ENCODE assay signal across 1 cellular context in the genomic region with DNA sequence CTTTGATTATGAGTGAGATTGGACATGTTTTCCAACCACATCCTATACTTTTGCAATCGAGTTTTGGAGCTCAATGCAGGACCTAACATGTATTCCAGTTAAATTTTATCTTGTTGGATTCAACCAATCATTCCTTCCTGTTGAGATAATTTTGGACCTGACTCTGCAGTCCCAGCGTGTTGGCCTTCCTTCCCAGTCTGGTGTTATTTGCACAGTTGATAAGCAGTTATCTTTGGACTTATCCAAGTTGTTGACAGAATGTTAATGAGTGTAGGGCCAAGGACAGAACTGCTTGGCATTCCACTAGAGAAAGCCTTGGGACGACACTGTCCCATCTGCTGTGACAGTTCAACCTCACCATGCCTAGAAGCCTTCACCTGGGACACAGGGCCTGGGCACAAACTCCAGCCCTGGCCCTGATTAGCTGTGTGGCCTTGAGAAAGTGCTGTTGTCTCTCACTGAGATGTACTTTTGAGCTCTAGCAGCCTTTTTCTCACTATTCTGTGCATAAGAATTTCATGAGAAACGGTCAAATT.
A peak's percentile ranks its signal among the peaks of the same experiment; 100 is the strongest.
TF ChIP-seq lines count a peak whose summit lies in the region.

No MANE protein-coding gene starts in this region.

TF ChIP-seq in HepG2, 621 proteins besides CTCF, POLR2A, EP300 and RAD21 (continued from another document and continues in another):
- TF ChIP-seq, protein P1, sequence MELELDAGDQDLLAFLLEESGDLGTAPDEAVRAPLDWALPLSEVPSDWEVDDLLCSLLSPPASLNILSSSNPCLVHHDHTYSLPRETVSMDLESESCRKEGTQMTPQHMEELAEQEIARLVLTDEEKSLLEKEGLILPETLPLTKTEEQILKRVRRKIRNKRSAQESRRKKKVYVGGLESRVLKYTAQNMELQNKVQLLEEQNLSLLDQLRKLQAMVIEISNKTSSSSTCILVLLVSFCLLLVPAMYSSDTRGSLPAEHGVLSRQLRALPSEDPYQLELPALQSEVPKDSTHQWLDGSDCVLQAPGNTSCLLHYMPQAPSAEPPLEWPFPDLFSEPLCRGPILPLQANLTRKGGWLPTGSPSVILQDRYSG (CRISPR knock-in tag; IDR thresholded peaks at IDR 0.05): no peak
- TF ChIP-seq, protein P2, sequence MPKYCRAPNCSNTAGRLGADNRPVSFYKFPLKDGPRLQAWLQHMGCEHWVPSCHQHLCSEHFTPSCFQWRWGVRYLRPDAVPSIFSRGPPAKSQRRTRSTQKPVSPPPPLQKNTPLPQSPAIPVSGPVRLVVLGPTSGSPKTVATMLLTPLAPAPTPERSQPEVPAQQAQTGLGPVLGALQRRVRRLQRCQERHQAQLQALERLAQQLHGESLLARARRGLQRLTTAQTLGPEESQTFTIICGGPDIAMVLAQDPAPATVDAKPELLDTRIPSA (CRISPR knock-in tag; IDR thresholded peaks at IDR 0.05; ENCODE audit: borderline replicate concordance): no peak
- TF ChIP-seq, protein P3, sequence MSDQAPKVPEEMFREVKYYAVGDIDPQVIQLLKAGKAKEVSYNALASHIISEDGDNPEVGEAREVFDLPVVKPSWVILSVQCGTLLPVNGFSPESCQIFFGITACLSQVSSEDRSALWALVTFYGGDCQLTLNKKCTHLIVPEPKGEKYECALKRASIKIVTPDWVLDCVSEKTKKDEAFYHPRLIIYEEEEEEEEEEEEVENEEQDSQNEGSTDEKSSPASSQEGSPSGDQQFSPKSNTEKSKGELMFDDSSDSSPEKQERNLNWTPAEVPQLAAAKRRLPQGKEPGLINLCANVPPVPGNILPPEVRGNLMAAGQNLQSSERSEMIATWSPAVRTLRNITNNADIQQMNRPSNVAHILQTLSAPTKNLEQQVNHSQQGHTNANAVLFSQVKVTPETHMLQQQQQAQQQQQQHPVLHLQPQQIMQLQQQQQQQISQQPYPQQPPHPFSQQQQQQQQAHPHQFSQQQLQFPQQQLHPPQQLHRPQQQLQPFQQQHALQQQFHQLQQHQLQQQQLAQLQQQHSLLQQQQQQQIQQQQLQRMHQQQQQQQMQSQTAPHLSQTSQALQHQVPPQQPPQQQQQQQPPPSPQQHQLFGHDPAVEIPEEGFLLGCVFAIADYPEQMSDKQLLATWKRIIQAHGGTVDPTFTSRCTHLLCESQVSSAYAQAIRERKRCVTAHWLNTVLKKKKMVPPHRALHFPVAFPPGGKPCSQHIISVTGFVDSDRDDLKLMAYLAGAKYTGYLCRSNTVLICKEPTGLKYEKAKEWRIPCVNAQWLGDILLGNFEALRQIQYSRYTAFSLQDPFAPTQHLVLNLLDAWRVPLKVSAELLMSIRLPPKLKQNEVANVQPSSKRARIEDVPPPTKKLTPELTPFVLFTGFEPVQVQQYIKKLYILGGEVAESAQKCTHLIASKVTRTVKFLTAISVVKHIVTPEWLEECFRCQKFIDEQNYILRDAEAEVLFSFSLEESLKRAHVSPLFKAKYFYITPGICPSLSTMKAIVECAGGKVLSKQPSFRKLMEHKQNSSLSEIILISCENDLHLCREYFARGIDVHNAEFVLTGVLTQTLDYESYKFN (CRISPR knock-in tag; conservative IDR thresholded peaks at IDR 0.05): peak; percentile 98
- TF ChIP-seq KDM5A (IDR thresholded peaks at IDR 0.05; ENCODE audit: borderline replicate concordance, low read length) (no peak), ZNF264 (CRISPR knock-in tag; IDR thresholded peaks at IDR 0.05) (peak; percentile 85; the same call in 1 of the 2 replicates), MED8 (CRISPR knock-in tag; IDR thresholded peaks at IDR 0.05; ENCODE audit: insufficient replicate concordance) (peak; percentile 73), ZNF296 (CRISPR knock-in tag; conservative IDR thresholded peaks at IDR 0.05) (no peak), ZNF772 (CRISPR knock-in tag; IDR thresholded peaks at IDR 0.05) (peak; percentile 55; the same call in 1 of the 2 replicates), SALL2 (CRISPR knock-in tag; IDR thresholded peaks at IDR 0.05) (no peak), ZNF383 (CRISPR knock-in tag; IDR thresholded peaks at IDR 0.05; ENCODE audit: borderline replicate concordance) (no peak), ZNF251 (CRISPR knock-in tag; IDR thresholded peaks at IDR 0.05) (no peak), ZNF737 (CRISPR knock-in tag; IDR thresholded peaks at IDR 0.05; ENCODE audit: borderline replicate concordance) (no peak), RFX5 (IDR thresholded peaks at IDR 0.05; ENCODE audit: low read depth, low read length) (no peak), NFE2L1 (CRISPR knock-in tag; IDR thresholded peaks at IDR 0.05; ENCODE audit: borderline replicate concordance) (no peak), DNMT3B (CRISPR knock-in tag; conservative IDR thresholded peaks at IDR 0.05) (no peak), ZNF224 (CRISPR knock-in tag; IDR thresholded peaks at IDR 0.05) (no peak), ZNF629 (CRISPR knock-in tag; conservative IDR thresholded peaks at IDR 0.05) (peak; percentile 64), CREB1 (IDR thresholded peaks at IDR 0.05) (no peak), CREB1 (CRISPR knock-in tag; IDR thresholded peaks at IDR 0.05) (peak; percentile 81), TBL1XR1 (IDR thresholded peaks at IDR 0.05; ENCODE audit: borderline replicate concordance, low read length, partially characterized antibody) (peak; percentile 51), PPARG (CRISPR knock-in tag; conservative IDR thresholded peaks at IDR 0.05) (peak; percentile 87), ADNP (CRISPR knock-in tag; IDR thresholded peaks at IDR 0.05) (no peak), ZNF850 (CRISPR knock-in tag; conservative IDR thresholded peaks at IDR 0.05) (no peak), MEF2D (CRISPR knock-in tag; IDR thresholded peaks at IDR 0.05) (peak; percentile 87), NRL (CRISPR knock-in tag; IDR thresholded peaks at IDR 0.05; ENCODE audit: borderline replicate concordance) (no peak), MIER3 (CRISPR knock-in tag; IDR thresholded peaks at IDR 0.05; ENCODE audit: borderline replicate concordance) (peak; percentile 85; the same call in 1 of the 2 replicates), ZNF746 (CRISPR knock-in tag; IDR thresholded peaks at IDR 0.05) (0 out of 2 replicates have a peak, but pooled peaks have one; percentile 45), AGO2 (optimal IDR thresholded peaks at IDR 0.05; ENCODE audit: low read depth, low read length) (no peak), ZNF879 (CRISPR knock-in tag; IDR thresholded peaks at IDR 0.05) (no peak), ZBTB21 (CRISPR knock-in tag; IDR thresholded peaks at IDR 0.05) (peak; percentile 32; the same call in 1 of the 2 replicates), EHMT2 (IDR thresholded peaks at IDR 0.05; ENCODE audit: borderline replicate concordance, low read depth, low read length) (peak; percentile 68; the same call in 1 of the 2 replicates), POGZ (CRISPR knock-in tag; IDR thresholded peaks at IDR 0.05) (peak; percentile 59; the same call in 1 of the 2 replicates), FOXM1 (CRISPR knock-in tag; IDR thresholded peaks at IDR 0.05) (no peak)
- TF ChIP-seq, protein P4, sequence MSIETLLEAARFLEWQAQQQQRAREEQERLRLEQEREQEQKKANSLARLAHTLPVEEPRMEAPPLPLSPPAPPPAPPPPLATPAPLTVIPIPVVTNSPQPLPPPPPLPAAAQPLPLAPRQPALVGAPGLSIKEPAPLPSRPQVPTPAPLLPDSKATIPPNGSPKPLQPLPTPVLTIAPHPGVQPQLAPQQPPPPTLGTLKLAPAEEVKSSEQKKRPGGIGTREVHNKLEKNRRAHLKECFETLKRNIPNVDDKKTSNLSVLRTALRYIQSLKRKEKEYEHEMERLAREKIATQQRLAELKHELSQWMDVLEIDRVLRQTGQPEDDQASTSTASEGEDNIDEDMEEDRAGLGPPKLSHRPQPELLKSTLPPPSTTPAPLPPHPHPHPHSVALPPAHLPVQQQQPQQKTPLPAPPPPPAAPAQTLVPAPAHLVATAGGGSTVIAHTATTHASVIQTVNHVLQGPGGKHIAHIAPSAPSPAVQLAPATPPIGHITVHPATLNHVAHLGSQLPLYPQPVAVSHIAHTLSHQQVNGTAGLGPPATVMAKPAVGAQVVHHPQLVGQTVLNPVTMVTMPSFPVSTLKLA (IDR thresholded peaks at IDR 0.05): no peak
- TF ChIP-seq, protein P5, sequence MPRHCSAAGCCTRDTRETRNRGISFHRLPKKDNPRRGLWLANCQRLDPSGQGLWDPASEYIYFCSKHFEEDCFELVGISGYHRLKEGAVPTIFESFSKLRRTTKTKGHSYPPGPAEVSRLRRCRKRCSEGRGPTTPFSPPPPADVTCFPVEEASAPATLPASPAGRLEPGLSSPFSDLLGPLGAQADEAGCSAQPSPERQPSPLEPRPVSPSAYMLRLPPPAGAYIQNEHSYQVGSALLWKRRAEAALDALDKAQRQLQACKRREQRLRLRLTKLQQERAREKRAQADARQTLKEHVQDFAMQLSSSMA (CRISPR knock-in tag; IDR thresholded peaks at IDR 0.05): no peak
- TF ChIP-seq, protein P6, sequence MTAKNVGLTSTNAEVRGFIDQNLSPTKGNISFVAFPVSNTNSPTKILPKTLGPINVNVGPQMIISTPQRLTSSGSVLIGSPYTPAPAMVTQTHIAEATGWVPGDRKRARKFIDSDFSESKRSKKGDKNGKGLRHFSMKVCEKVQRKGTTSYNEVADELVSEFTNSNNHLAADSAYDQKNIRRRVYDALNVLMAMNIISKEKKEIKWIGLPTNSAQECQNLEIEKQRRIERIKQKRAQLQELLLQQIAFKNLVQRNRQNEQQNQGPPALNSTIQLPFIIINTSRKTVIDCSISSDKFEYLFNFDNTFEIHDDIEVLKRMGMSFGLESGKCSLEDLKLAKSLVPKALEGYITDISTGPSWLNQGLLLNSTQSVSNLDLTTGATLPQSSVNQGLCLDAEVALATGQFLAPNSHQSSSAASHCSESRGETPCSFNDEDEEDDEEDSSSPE (CRISPR knock-in tag; IDR thresholded peaks at IDR 0.05): peak; percentile 32; the same call in 1 of the 2 replicates
- TF ChIP-seq, protein P7, sequence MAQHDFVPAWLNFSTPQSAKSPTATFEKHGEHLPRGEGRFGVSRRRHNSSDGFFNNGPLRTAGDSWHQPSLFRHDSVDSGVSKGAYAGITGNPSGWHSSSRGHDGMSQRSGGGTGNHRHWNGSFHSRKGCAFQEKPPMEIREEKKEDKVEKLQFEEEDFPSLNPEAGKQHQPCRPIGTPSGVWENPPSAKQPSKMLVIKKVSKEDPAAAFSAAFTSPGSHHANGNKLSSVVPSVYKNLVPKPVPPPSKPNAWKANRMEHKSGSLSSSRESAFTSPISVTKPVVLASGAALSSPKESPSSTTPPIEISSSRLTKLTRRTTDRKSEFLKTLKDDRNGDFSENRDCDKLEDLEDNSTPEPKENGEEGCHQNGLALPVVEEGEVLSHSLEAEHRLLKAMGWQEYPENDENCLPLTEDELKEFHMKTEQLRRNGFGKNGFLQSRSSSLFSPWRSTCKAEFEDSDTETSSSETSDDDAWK (CRISPR knock-in tag; IDR thresholded peaks at IDR 0.05): no peak
- TF ChIP-seq, protein P8, sequence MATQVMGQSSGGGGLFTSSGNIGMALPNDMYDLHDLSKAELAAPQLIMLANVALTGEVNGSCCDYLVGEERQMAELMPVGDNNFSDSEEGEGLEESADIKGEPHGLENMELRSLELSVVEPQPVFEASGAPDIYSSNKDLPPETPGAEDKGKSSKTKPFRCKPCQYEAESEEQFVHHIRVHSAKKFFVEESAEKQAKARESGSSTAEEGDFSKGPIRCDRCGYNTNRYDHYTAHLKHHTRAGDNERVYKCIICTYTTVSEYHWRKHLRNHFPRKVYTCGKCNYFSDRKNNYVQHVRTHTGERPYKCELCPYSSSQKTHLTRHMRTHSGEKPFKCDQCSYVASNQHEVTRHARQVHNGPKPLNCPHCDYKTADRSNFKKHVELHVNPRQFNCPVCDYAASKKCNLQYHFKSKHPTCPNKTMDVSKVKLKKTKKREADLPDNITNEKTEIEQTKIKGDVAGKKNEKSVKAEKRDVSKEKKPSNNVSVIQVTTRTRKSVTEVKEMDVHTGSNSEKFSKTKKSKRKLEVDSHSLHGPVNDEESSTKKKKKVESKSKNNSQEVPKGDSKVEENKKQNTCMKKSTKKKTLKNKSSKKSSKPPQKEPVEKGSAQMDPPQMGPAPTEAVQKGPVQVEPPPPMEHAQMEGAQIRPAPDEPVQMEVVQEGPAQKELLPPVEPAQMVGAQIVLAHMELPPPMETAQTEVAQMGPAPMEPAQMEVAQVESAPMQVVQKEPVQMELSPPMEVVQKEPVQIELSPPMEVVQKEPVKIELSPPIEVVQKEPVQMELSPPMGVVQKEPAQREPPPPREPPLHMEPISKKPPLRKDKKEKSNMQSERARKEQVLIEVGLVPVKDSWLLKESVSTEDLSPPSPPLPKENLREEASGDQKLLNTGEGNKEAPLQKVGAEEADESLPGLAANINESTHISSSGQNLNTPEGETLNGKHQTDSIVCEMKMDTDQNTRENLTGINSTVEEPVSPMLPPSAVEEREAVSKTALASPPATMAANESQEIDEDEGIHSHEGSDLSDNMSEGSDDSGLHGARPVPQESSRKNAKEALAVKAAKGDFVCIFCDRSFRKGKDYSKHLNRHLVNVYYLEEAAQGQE (IDR thresholded peaks at IDR 0.05; ENCODE audit: borderline replicate concordance in 1 of 2, low read depth in 1 of 2, low read length in 2 of 2): 0 out of 4 replicates have a peak, but pooled peaks of 1 of the 2 experiments have one; percentile 50
- TF ChIP-seq, protein P9, sequence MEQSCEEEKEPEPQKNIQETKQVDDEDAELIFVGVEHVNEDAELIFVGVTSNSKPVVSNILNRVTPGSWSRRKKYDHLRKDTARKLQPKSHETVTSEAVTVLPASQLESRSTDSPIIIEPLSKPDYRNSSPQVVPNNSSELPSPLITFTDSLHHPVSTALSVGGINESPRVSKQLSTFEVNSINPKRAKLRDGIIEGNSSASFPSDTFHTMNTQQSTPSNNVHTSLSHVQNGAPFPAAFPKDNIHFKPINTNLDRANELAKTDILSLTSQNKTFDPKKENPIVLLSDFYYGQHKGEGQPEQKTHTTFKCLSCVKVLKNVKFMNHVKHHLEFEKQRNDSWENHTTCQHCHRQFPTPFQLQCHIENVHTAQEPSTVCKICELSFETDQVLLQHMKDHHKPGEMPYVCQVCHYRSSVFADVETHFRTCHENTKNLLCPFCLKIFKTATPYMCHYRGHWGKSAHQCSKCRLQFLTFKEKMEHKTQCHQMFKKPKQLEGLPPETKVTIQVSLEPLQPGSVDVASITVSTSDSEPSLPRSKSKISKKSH (CRISPR knock-in tag; IDR thresholded peaks at IDR 0.05; ENCODE audit: borderline replicate concordance): no peak
- TF ChIP-seq, protein P10, sequence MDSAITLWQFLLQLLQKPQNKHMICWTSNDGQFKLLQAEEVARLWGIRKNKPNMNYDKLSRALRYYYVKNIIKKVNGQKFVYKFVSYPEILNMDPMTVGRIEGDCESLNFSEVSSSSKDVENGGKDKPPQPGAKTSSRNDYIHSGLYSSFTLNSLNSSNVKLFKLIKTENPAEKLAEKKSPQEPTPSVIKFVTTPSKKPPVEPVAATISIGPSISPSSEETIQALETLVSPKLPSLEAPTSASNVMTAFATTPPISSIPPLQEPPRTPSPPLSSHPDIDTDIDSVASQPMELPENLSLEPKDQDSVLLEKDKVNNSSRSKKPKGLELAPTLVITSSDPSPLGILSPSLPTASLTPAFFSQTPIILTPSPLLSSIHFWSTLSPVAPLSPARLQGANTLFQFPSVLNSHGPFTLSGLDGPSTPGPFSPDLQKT (CRISPR knock-in tag; IDR thresholded peaks at IDR 0.05; ENCODE audit: borderline replicate concordance): no peak
- TF ChIP-seq, protein P11, sequence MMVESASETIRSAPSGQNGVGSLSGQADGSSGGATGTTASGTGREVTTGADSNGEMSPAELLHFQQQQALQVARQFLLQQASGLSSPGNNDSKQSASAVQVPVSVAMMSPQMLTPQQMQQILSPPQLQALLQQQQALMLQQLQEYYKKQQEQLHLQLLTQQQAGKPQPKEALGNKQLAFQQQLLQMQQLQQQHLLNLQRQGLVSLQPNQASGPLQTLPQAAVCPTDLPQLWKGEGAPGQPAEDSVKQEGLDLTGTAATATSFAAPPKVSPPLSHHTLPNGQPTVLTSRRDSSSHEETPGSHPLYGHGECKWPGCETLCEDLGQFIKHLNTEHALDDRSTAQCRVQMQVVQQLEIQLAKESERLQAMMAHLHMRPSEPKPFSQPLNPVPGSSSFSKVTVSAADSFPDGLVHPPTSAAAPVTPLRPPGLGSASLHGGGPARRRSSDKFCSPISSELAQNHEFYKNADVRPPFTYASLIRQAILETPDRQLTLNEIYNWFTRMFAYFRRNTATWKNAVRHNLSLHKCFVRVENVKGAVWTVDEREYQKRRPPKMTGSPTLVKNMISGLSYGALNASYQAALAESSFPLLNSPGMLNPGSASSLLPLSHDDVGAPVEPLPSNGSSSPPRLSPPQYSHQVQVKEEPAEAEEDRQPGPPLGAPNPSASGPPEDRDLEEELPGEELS (CRISPR knock-in tag; IDR thresholded peaks at IDR 0.05): peak; percentile 96
